In the genomic region with DNA sequence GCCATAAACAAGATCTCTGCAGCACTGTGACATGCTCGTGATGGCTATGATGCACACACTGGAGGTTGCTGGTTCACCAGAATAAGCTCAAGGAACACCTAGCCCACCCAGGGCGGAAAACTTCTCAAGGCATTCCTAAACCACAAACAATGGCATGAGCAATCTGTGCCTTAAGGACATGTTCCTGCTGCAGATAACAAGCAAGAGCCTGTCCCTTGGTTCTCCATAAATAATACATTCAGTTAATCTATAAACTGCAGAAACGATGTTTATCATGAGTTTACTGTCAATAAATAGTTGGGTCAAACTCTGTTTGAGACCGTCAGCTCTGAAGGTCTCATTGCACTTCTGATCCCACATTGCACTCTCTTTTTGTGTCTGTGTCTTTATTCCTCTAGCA, we compare ENCODE assay signal across 1 cellular context.
TF ChIP-seq lines count a peak whose summit lies in the region.

No MANE protein-coding gene starts in this region.

TF ChIP-seq in HepG2, 621 proteins besides CTCF, POLR2A, EP300 and RAD21:
- no peak for TF ChIP-seq MYNN (CRISPR knock-in tag; IDR thresholded peaks at IDR 0.05; ENCODE audit: low read depth)
- TF ChIP-seq ZNF460 (CRISPR knock-in tag; IDR thresholded peaks at IDR 0.05; ENCODE audit: borderline replicate concordance) = no peak
- TF ChIP-seq ZNF761 (CRISPR knock-in tag; conservative IDR thresholded peaks at IDR 0.05) = peak; percentile 100
- TF ChIP-seq, protein P1, sequence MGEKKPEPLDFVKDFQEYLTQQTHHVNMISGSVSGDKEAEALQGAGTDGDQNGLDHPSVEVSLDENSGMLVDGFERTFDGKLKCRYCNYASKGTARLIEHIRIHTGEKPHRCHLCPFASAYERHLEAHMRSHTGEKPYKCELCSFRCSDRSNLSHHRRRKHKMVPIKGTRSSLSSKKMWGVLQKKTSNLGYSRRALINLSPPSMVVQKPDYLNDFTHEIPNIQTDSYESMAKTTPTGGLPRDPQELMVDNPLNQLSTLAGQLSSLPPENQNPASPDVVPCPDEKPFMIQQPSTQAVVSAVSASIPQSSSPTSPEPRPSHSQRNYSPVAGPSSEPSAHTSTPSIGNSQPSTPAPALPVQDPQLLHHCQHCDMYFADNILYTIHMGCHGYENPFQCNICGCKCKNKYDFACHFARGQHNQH (CRISPR knock-in tag; IDR thresholded peaks at IDR 0.05) = no peak
